In the genomic region with DNA sequence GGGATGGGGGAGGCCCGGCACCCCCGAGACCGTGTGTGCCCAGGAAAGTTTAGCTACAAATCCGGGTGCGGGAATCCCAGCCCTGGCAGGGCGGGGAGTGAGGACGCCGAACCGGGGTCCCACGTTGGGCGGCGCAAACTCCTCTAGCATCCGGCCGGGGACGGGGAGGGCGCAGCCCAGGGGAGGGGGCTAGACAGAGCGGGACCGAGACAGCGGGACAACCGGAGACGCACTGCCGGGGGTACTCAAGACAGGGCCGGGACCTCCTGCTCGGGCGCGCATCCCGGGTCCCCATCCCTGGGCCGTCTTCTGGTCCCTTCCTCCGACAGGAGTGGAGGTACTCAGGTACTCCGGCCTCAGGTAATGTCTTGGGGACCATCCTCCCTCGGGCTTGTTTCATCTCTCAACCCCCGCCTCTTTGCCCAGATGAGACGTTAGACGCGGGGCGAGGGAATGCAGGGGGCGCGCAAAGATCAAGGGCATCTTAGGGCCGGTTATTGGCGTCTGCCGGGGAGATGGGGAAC, we compare ENCODE assay signal across 8 cellular contexts. TPM values are rescaled to one million over a fixed set of nuclear protein-coding genes. Genes with fewer than 3 reads are reported as not detected.
DNase-seq lines count a peak whose midpoint lies in the region; ATAC-seq and TF ChIP-seq lines count a peak whose summit lies in the region.

No MANE protein-coding gene starts in this region.

- H3K36me3 ChIP-seq in Caco-2 (ENCODE audit: control insufficient read depth, insufficient read depth, low read length): no peaks in the 10 kb centered on the region
- no peaks in the 10 kb centered on the region for H3K36me3 ChIP-seq in breast epithelium

- no peaks in the 10 kb centered on the region for H3K9me3 Mint-ChIP-seq in Caco-2 (ENCODE audit: unreplicated experiment)
- no peaks in the 10 kb centered on the region for H3K9me3 Mint-ChIP-seq in mesothelial cell of epicardium

- H3K36me3 Mint-ChIP-seq in Caco-2 (ENCODE audit: insufficient read depth, unreplicated experiment) (no peaks in the 10 kb centered on the region), mesothelial cell of epicardium (no peaks in the 10 kb centered on the region)

- no peak for TF ChIP-seq POLR2A in breast epithelium (IDR thresholded peaks at IDR 0.05)

- H3K4me3 ChIP-seq in Caco-2 (ENCODE audit: low read depth, low read length) (peak overlapping the region; percentile 30), breast epithelium (peak overlapping the region; percentile 49 to 82 (median 67))

- H3K4me1 ChIP-seq in Caco-2 (peaks cover 6% of the 10 kb centered on the region; the same call in 1 of the 2 replicates), breast epithelium (peaks cover 0 to 7% of the 10 kb centered on the region in 2 donors)

- H3K27ac Mint-ChIP-seq in Caco-2 (ENCODE audit: unreplicated experiment) (no peak overlapping the region), mesothelial cell of epicardium (no peak overlapping the region)

- POLR2A ChIA-PET in Caco-2 (lab: Charles Lee): no interaction called here

- H3K27me3 ChIP-seq in Caco-2 (replicated peaks; ENCODE audit: control insufficient read depth, insufficient read depth, low read length): no peaks in the 10 kb centered on the region; the same call in 1 of the 2 replicates
- H3K27me3 ChIP-seq in breast epithelium: no peaks in the 10 kb centered on the region

- intact Hi-C loops in Caco-2 (cut with micrococcal nuclease; ENCODE audit: unreplicated experiment): loop anchor here (1.0 kb wide), 1 partner anchor 170 kb away; no protein-coding TSS in a partner anchor
- intact Hi-C loops in breast epithelium (cut with DNase I; ENCODE audit: low total_unique reads): no loop called here

- in situ Hi-C loops in G401 (cut with HindIII; ENCODE audit: low sequenced_read_pairs): no loop called here

- H3K4me1 Mint-ChIP-seq in Caco-2 (ENCODE audit: low read depth, unreplicated experiment) (peaks cover 6% of the 10 kb centered on the region), mesothelial cell of epicardium (peaks cover 27% of the 10 kb centered on the region)

- no peaks in the 10 kb centered on the region for H3K9me3 ChIP-seq in Caco-2
- H3K9me3 ChIP-seq in breast epithelium: no peaks in the 10 kb centered on the region

- TF ChIP-seq CTCF in Caco-2 (IDR thresholded peaks at IDR 0.05; ENCODE audit: insufficient read depth in 1 of 2, low read depth in 1 of 2, low read length in 1 of 2, severe bottlenecking in 1 of 2, unreplicated experiment in 1 of 2) (no peak), breast epithelium (IDR thresholded peaks at IDR 0.05) (no peak), mesothelial cell of epicardium (IDR thresholded peaks at IDR 0.05; ENCODE audit: unreplicated experiment) (no peak), omental fat pad (IDR thresholded peaks at IDR 0.05) (no peak)

- peak overlapping the region; percentile 56 for H3K4me3 Mint-ChIP-seq in Caco-2 (ENCODE audit: unreplicated experiment)
- peak overlapping the region; percentile 69 for H3K4me3 Mint-ChIP-seq in mesothelial cell of epicardium

- DNase-seq in Caco-2 (peak in 1 of 2 experiments; percentile 5), breast epithelium (ENCODE audit: low spot score in 2 of 2) (no peak), mesothelial cell of epicardium (ENCODE audit: low spot score in 2 of 2, unreplicated experiment in 2 of 2) (no peak), NCI-H2196 (lab: John Stamatoyannopoulos, UW; ENCODE audit: unreplicated experiment) (no peak), Kasumi-1 (lab: John Stamatoyannopoulos, UW) (no peak), G401 (ENCODE audit: low spot score) (no peak), omental fat pad (ENCODE audit: low spot score) (no peak)

- CTCF ChIA-PET in Caco-2 (lab: Charles Lee): interaction anchor here (0.5 to 0.7 kb wide), 2 partner anchors 47 to 57 kb away, joined by 3 to 4 read pairs; no protein-coding TSS in a partner anchor

- BruUV-seq in Caco-2 (replicated peaks; lab: Mats Ljungman, UMichigan): no TSS peak

- no peak overlapping the region for H3K27ac ChIP-seq in breast epithelium

- ATAC-seq in HG03175 (IDR thresholded peaks at IDR 0.05; ENCODE audit: unreplicated experiment) (peak; percentile 2), omental fat pad (ENCODE audit: low FRiP score) (no peak)

- H3K27me3 Mint-ChIP-seq in Caco-2 (ENCODE audit: insufficient read depth, unreplicated experiment) (peaks cover 10% of the 10 kb centered on the region), mesothelial cell of epicardium (ENCODE audit: low read depth) (peaks cover 4% of the 10 kb centered on the region)

RNA-seq across cellular contexts. Expression of gene PDZD2, which starts 0.6 kb away (rescaled TPM):
- 0.16 and 0.91 TPM in 2 replicates for total RNA-seq in Caco-2 (2022)
- total RNA-seq in breast epithelium: 10 to 100 TPM; 16.8 to 23.3 (median 17.7) TPM
- 21.5 to 23.1 TPM (median 22.1 TPM) in 3 replicates for total RNA-seq in mesothelial cell of epicardium
- total RNA-seq in G401 (2014; rRNA removed; shearing (Covaris generic)): 4.6 and 9.3 TPM in 2 replicates
- total RNA-seq in omental fat pad: 100 to 1,000 TPM in 1 of 4 donors, 10 to 100 TPM in 3; 43.5 to 113 (median 55.7) TPM
